7 cellular contexts compared by ENCODE assay signal in the genomic region with DNA sequence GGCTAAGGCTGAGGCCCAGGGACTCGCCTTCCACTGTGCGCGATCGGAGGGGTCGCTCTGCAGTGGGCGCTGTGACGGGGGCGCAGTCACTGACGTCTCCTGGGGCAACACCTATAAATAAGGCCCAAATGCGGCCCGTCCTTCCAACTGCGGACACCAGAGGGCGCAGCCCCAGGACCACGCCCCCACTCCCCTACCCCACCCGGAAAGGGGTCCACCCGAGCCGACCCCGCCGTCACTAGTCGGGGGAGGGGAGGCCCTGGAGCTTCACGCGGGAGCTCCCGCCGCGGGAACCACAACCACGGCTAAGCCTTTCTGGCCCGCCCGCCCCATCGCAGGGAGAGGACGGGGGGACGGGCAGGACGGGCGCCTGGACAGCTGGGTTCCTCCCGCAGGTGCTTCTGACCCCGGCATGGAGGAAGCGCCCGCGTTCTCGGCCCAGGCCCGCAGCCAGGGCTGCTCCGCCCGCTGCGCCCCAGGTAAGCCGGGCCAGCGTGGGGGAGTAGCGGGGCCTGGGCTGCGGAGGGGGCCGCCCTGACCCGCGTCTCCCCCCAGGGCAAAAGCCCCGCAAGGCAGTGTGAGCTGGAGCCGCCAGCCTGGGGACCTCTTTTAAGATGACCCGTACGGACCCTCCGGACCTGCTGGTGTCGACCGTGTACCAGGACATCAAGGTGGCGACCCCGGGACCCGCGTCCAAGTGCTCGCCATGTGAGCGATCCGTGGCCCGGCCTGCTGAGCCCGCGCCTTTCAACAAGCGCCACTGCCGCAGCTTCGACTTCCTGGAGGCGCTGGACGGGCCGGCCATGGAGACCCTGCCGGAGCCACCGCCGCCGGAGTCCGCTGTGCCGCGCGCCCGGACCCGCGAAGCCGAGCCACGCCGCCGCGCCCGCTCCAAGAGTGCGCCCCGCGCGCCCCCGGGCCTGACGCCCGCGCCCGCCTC. TPM values are rescaled to one million over a fixed set of nuclear protein-coding genes. Genes with fewer than 3 reads are reported as not detected.
DNase-seq lines count a peak whose midpoint lies in the region; ATAC-seq and TF ChIP-seq lines count a peak whose summit lies in the region.
"Not testable (repeated sequence)": the region's sequence is repeated elsewhere in the genome, so short reads cannot be mapped to it uniquely, and the experiment has no call there.

No MANE protein-coding gene starts in this region.

- H3K36me3 ChIP-seq in esophagus squamous epithelium: peaks cover 0 to 21% (median 7%) of the 10 kb centered on the region in 3 donors

- TF ChIP-seq CTCF in GM12873 (IDR thresholded peaks at IDR 0.05; ENCODE audit: insufficient read depth, low read depth, low read length, missing control alignments) (peak; percentile 49), esophagus squamous epithelium (IDR thresholded peaks at IDR 0.05) (peak; percentile 51 to 70 (median 66))

- H3K4me3 Mint-ChIP-seq in naive B cell: peak overlapping the region; percentile 57 to 89 (median 81)

- intact Hi-C loops in esophagus squamous epithelium (cut with DNase I): not testable (repeated sequence)

- not testable (repeated sequence) for H3K27ac ChIP-seq in esophagus squamous epithelium

- H3K27me3 ChIP-seq in esophagus squamous epithelium: peaks cover 7 to 54% (median 19%) of the 10 kb centered on the region in 4 donors

- H3K9me3 ChIP-seq in esophagus squamous epithelium: not testable (repeated sequence)

- peaks cover 45 to 84% (median 71%) of the 10 kb centered on the region in 3 donors for H3K4me1 ChIP-seq in esophagus squamous epithelium

- peak; percentile 19 to 27 for ATAC-seq in naive B cell (ENCODE audit: low read depth in 2 of 2)

- not testable (repeated sequence) for H3K36me3 Mint-ChIP-seq in naive B cell

- peaks cover 15 to 41% (median 21%) of the 10 kb centered on the region in 3 donors for H3K4me1 Mint-ChIP-seq in naive B cell

- DNase-seq in NOMO-1 (lab: John Stamatoyannopoulos, UW; ENCODE audit: unreplicated experiment in 2 of 2) (peak; percentile 15 to 16), naive B cell (peak; percentile 60)
- peak; percentile 56 for DNase-seq in activated CD4-positive, alpha-beta T cell treated with anti-CD3 and anti-CD28 coated beads, Interleukin-2, amount 50 U/mL, for 1 hour
- peak; percentile 28 for DNase-seq in activated naive CD8-positive, alpha-beta T cell treated with anti-CD3 and anti-CD28 coated beads, Interleukin-2, amount 50 U/mL, for 16 hours (ENCODE audit: low read depth, low spot score)
- not testable (repeated sequence) for DNase-seq in esophagus squamous epithelium (lab: John Stamatoyannopoulos, UW)
- DNase-seq in stimulated activated CD4-positive, alpha-beta T cell treated with anti-CD3 and anti-CD28 coated beads, Interleukin-4, amount 100 ng/mL, for 24 hours: peak; percentile 62

- H3K9me3 Mint-ChIP-seq in naive B cell: not testable (repeated sequence)

- not testable (repeated sequence) for TF ChIP-seq POLR2A in esophagus squamous epithelium (IDR thresholded peaks at IDR 0.05)

- 0% methylated on average over 5 of the region's 99 CpGs; no CpG with 5 or more reads in 1 of the 2 donors for WGBS in esophagus squamous epithelium, 2 donors

- peak overlapping the region in 3 of 4 donors; percentile 10 to 64 (median 48) for H3K4me3 ChIP-seq in esophagus squamous epithelium

- peaks cover 2 to 22% (median 10%) of the 10 kb centered on the region in 3 donors for H3K27me3 Mint-ChIP-seq in naive B cell

- H3K27ac Mint-ChIP-seq in naive B cell: peak overlapping the region in 3 of 6 donors; percentile 26 to 88 (median 43)

RNA-seq across cellular contexts. Expression of a gene that starts 1.8 kb away (rescaled TPM):
- 1 to 10 TPM in 2 of 4 donors, under 1 TPM in 2; 0.32 to 2.3 (median 1.0) TPM for total RNA-seq in esophagus squamous epithelium
- polyA plus RNA-seq in naive B cell (ENCODE audit: low read depth in 6 of 6): under 1 TPM in 1 of 6 donors, not detected in 5; 0.08 TPM

RNA-seq across cellular contexts. Expression of a gene that starts 5.1 kb away (rescaled TPM):
- 10 to 100 TPM; 21.9 to 53.2 (median 42.2) TPM for total RNA-seq in esophagus squamous epithelium
- polyA plus RNA-seq in naive B cell (ENCODE audit: low read depth in 6 of 6): 10 to 100 TPM; 48.0 to 67.7 (median 49.6) TPM

RNA-seq across cellular contexts. Expression of a gene that starts 8.1 kb away (rescaled TPM):
- 1 to 10 TPM; 1.8 to 2.9 (median 2.7) TPM for total RNA-seq in esophagus squamous epithelium
- not detected for polyA plus RNA-seq in naive B cell (ENCODE audit: low read depth in 6 of 6)

RNA-seq across cellular contexts. Expression of a gene that starts 22.0 kb away (rescaled TPM):
- total RNA-seq in esophagus squamous epithelium: 100 to 1,000 TPM; 326 to 456 (median 356) TPM
- polyA plus RNA-seq in naive B cell (ENCODE audit: low read depth in 6 of 6): 100 to 1,000 TPM; 267 to 324 (median 299) TPM

RNA-seq across cellular contexts. Expression of a gene that starts 36.3 kb away (rescaled TPM):
- 10 to 100 TPM; 54.9 to 70.7 (median 61.5) TPM for total RNA-seq in esophagus squamous epithelium
- polyA plus RNA-seq in naive B cell (ENCODE audit: low read depth in 6 of 6): 10 to 100 TPM in 3 of 6 donors, 1 to 10 TPM in 3; 3.8 to 16.8 (median 9.7) TPM
